In genomic region chr9:11206-11605, GRCh38 we compare ENCODE assay signal across 8 cellular contexts. TPM values are rescaled to one million over a fixed set of nuclear protein-coding genes. Genes with fewer than 3 reads are reported as not detected.
A peak's percentile ranks its signal among the peaks of the same experiment; 100 is the strongest.
DNase-seq lines count a peak whose midpoint lies in the region; TF ChIP-seq lines count a peak whose summit lies in the region.
"Not testable (repeated sequence)": the region's sequence is repeated elsewhere in the genome, so short reads cannot be mapped to it uniquely, and the experiment has no call there.

No MANE protein-coding gene starts in this region.

- not testable (repeated sequence) for H3K4me3 ChIP-seq in HL-60 (replicated peaks; ENCODE audit: insufficient read depth, low read length); kidney epithelial cell (ENCODE audit: low read depth, low read length); retinal pigment epithelial cell (ENCODE audit: low read length)

- H3K4me1 Mint-ChIP-seq in chondrocyte (ENCODE audit: low read depth) = not testable (repeated sequence)

- H3K36me3 Mint-ChIP-seq in chondrocyte (ENCODE audit: low read depth) = not testable (repeated sequence)

- not testable (repeated sequence) for H3K9me3 Mint-ChIP-seq in chondrocyte (ENCODE audit: low read depth)

- H3K27me3 Mint-ChIP-seq in chondrocyte (ENCODE audit: low read depth) = not testable (repeated sequence)

- not testable (repeated sequence) for H3K27ac Mint-ChIP-seq in chondrocyte (ENCODE audit: unreplicated experiment)

- not testable (repeated sequence) for H3K4me3 Mint-ChIP-seq in chondrocyte (ENCODE audit: unreplicated experiment)

- DNase-seq in AG09319 (ENCODE audit: extremely low read depth, low read depth); chondrocyte (ENCODE audit: low spot score); kidney epithelial cell (ENCODE audit: low read depth); retinal pigment epithelial cell (ENCODE audit: low read depth): not testable (repeated sequence)
- peak in 1 of 2 experiments; percentile 94 for DNase-seq in HL-60 (ENCODE audit: low read depth in 1 of 2, low spot score in 1 of 2)
- peak; percentile 83 for DNase-seq in activated CD4-positive, CD25-positive, alpha-beta regulatory T cell treated with anti-CD3 and anti-CD28 coated beads, Interleukin-2, amount 50 U/mL, for 72 hours
- DNase-seq in activated T-helper 1 cell treated with Interleukin-2 at 50 U/mL for 16 hours (ENCODE audit: low read depth) = peak; percentile 31
- peak; percentile 72 to 84 for DNase-seq in stimulated activated CD8-positive, alpha-beta memory T cell treated with anti-CD3 and anti-CD28 coated beads, Interleukin-2, amount 100 ng/mL, for 48 hours (ENCODE audit: low read depth in 2 of 2)

- H3K36me3 ChIP-seq in kidney epithelial cell (ENCODE audit: control insufficient read depth, insufficient read depth, low read length) = not testable (repeated sequence)

- not testable (repeated sequence) for H3K27ac ChIP-seq in HL-60 (replicated peaks)

- TF ChIP-seq CTCF in AG09319 (IDR thresholded peaks at IDR 0.05; ENCODE audit: low read depth, low read length) (peak; percentile 8), HL-60 (IDR thresholded peaks at IDR 0.05; ENCODE audit: insufficient read depth, low read length) (peak; percentile 33), chondrocyte (IDR thresholded peaks at IDR 0.05) (peak; percentile 72), kidney epithelial cell (IDR thresholded peaks at IDR 0.05; ENCODE audit: insufficient read depth, low read length, poor library complexity, severe bottlenecking) (peak; percentile 45), retinal pigment epithelial cell (conservative IDR thresholded peaks at IDR 0.05; ENCODE audit: low read depth, low read length) (peak; percentile 31)

- not testable (repeated sequence) for H3K27me3 ChIP-seq in HL-60 (ENCODE audit: insufficient read depth, poor library complexity, severe bottlenecking); kidney epithelial cell (ENCODE audit: control insufficient read depth, insufficient read depth, low read length)

RNA-seq across cellular contexts. Expression of gene WASHC1, which starts 18.1 kb away (rescaled TPM):
- total RNA-seq in chondrocyte (7.7 to 10.0 TPM (median 9.8 TPM) in 3 replicates), kidney epithelial cell (5.5 and 6.7 TPM in 2 replicates)

Comparison
In these comparisons a context has a peak if more than half of its experiments do, and no peak if none do; other contexts are left out.
1. CTCF ChIP-seq: peak in every context shown above with its lines; median percentile 72 in chondrocyte; 45 in kidney epithelial cell; 33 in HL-60; 31 in retinal pigment epithelial cell; 8 in AG09319.